ENCODE assay signal across 12 cellular contexts in the genomic region with DNA sequence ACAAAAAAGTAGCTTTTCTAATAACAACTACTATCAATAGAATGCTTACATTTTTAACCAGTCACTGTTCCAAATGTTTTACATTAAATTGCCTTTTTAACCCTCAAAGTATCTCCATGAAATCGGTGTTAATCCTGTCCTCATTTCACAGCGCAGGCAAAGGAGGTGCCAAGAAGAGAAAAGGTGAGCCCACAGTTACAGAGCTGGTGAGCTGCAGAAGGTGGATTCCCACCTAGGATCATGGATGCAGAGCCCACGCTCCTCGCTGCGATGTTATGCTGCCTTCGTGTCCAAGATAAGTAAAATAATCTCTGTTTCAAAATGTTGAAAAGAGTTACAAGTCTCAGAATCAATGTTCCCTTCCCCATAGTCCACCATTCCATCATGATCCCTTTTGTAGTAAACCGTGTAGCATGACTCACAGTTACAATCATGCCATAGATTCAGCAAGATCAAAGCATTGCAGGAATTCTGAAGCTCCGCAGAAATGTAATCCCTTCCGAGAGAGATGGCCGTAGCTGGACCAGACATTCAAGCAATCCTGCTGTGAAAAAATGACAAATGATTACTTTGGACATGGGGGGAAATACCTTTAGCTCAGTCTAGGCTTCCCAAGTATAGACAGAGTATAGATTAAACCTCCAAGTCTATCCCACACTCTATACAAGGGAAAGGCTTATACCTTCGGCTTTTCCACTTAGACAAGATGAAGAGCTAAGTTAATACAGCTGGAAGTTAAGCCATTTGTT.
DNase-seq lines count a peak whose midpoint lies in the region; ATAC-seq, FAIRE-seq and TF ChIP-seq lines count a peak whose summit lies in the region.
"Had no signal": no experiment of that assay in that cellular context is flagged by ENCODE, and none has a peak within 500 bp of the region (broad histone marks: within the 10 kb centered on the region; RNA-seq: fewer than 3 reads in every experiment).

No MANE protein-coding gene starts in this region.

- TF ChIP-seq CTCF in AG04449 (IDR thresholded peaks at IDR 0.05; ENCODE audit: insufficient read depth, low read length, missing control alignments) (no peak), astrocyte (IDR thresholded peaks at IDR 0.05; ENCODE audit: insufficient read depth, low read depth, low read length) (no peak)

- no peaks in the 10 kb centered on the region for H3K27me3 ChIP-seq in astrocyte (ENCODE audit: insufficient read depth, low read length)
- H3K27me3 ChIP-seq: upper lobe of left lung had no signal

- POLR2A ChIA-PET in AG04449 (lab: Yijun Ruan, JAX): interaction anchor here (0.5 to 1.1 kb wide), 2 partner anchors 26 to 32 kb away, joined by 3 read pairs; no protein-coding TSS in a partner anchor

- CTCF ChIA-PET in AG04449 (lab: Yijun Ruan, JAX): interaction anchor here (0.9 to 1.2 kb wide), 4 partner anchors 9 to 1238 kb away, joined by 3 to 4 read pairs (median 4); no protein-coding TSS in a partner anchor

- FAIRE-seq in astrocyte (lab: Jason Lieb, UNC): peak; percentile 70

- peaks cover 11% of the 10 kb centered on the region for H3K4me1 ChIP-seq in astrocyte (ENCODE audit: insufficient read depth, low read length)
- H3K4me1 ChIP-seq: upper lobe of left lung had no signal

- H3K4me3 ChIP-seq in AG04449 (ENCODE audit: low read depth, low read length) (no peak overlapping the region), astrocyte (ENCODE audit: insufficient read depth, low read depth, low read length) (no peak overlapping the region)
- H3K4me3 ChIP-seq: upper lobe of left lung had no signal

- H3K9me3 Mint-ChIP-seq in astrocyte (ENCODE audit: unreplicated experiment): no peaks in the 10 kb centered on the region

- no peaks in the 10 kb centered on the region for H3K27me3 Mint-ChIP-seq in astrocyte (ENCODE audit: low read depth, unreplicated experiment)

- H3K79me2 ChIP-seq in astrocyte (ENCODE audit: insufficient read depth, low read length): no peaks in the 10 kb centered on the region

- peak overlapping the region; percentile 49 for H3K4me2 ChIP-seq in astrocyte (ENCODE audit: low read length)

- H3K9me3 ChIP-seq in astrocyte (ENCODE audit: insufficient read depth, low read depth, low read length): no peaks in the 10 kb centered on the region
- H3K9me3 ChIP-seq: upper lobe of left lung had no signal

- H2AFZ ChIP-seq in astrocyte (ENCODE audit: low read depth, low read length): peak overlapping the region; percentile 45

- no peaks in the 10 kb centered on the region for H4K20me1 ChIP-seq in astrocyte (ENCODE audit: insufficient read depth, low read length)

- H3K36me3 ChIP-seq in astrocyte (ENCODE audit: insufficient read depth, low read length): no peaks in the 10 kb centered on the region
- H3K36me3 ChIP-seq: upper lobe of left lung had no signal

- H3K9ac ChIP-seq in astrocyte (ENCODE audit: low read length): no peak overlapping the region

- no peaks in the 10 kb centered on the region for H3K36me3 Mint-ChIP-seq in astrocyte (ENCODE audit: low read depth, unreplicated experiment)

- DNase-seq in AG04449 (ENCODE audit: low read depth, low spot score): peak; percentile 63
- peak; percentile 1 for DNase-seq in HT1080 (ENCODE audit: low read depth)
- peak; percentile 95 for DNase-seq in astrocyte (ENCODE audit: low read depth)
- peak; percentile 20 for DNase-seq in left kidney (ENCODE audit: low read depth, low spot score)
- DNase-seq in kidney glomerular epithelial cell (lab: John Stamatoyannopoulos, UW): no peak
- DNase-seq in GOT3 (lab: John Stamatoyannopoulos, UW): no peak
- DNase-seq in putamen (ENCODE audit: low spot score): no peak
- DNase-seq: activated CD8-positive, alpha-beta memory T cell treated with anti-CD3 and anti-CD28 coated beads, Interleukin-2, amount 50 U/mL, for 48 hours; AML-193; stimulated activated CD4-positive, alpha-beta T cell treated with anti-CD3 and anti-CD28 coated beads, Interleukin-2, amount 100 ng/mL, for 48 hours; upper lobe of left lung had no signal

- no peak overlapping the region for H3K4me3 Mint-ChIP-seq in astrocyte (ENCODE audit: unreplicated experiment)

- H3K27ac ChIP-seq in astrocyte (ENCODE audit: low read depth, low read length): peak overlapping the region; percentile 61
- H3K27ac ChIP-seq: upper lobe of left lung had no signal

- H3K27ac Mint-ChIP-seq in astrocyte (ENCODE audit: unreplicated experiment): peak overlapping the region; percentile 58

- ATAC-seq in HG02759 (IDR thresholded peaks at IDR 0.05; ENCODE audit: unreplicated experiment): no peak

- H3K4me1 Mint-ChIP-seq in astrocyte (ENCODE audit: low read depth, unreplicated experiment): peaks cover 17% of the 10 kb centered on the region

Comparison
In these comparisons a context has a peak if more than half of its experiments do, and no peak if none do; other contexts are left out.
1. DNase-seq: peak in AG04449 (single experiment), HT1080 (single experiment), astrocyte (single experiment) and left kidney (single experiment); none in kidney glomerular epithelial cell (single experiment), GOT3 (single experiment) and putamen (single experiment).